In genomic region chr1:53413175-53414001, GRCh38 we compare ENCODE assay signal across 9 cellular contexts. TPM values are rescaled to one million over a fixed set of nuclear protein-coding genes. Genes with fewer than 3 reads are reported as not detected.
A peak's percentile ranks its signal among the peaks of the same experiment; 100 is the strongest.
DNase-seq lines count a peak whose midpoint lies in the region; ATAC-seq, FAIRE-seq and TF ChIP-seq lines count a peak whose summit lies in the region.
"Had no signal": no experiment of that assay in that cellular context is flagged by ENCODE, and none has a peak within 500 bp of the region (broad histone marks: within the 10 kb centered on the region; RNA-seq: fewer than 3 reads in every experiment).

No MANE protein-coding gene starts in this region.

- no peaks in the 10 kb centered on the region for H3K4me1 ChIP-seq in mucosa of descending colon (ENCODE audit: low read depth)
- peaks cover 0 to 14% (median 3%) of the 10 kb centered on the region in 4 donors for H3K4me1 ChIP-seq in upper lobe of left lung
- peaks cover 24% of the 10 kb centered on the region for H3K4me1 ChIP-seq in GM23338 (ENCODE audit: insufficient read depth)
- H3K4me1 ChIP-seq: parathyroid adenoma had no signal

- H3K36me3 ChIP-seq in mucosa of descending colon (ENCODE audit: low read depth) (no peaks in the 10 kb centered on the region), upper lobe of left lung (no peaks in the 10 kb centered on the region), GM23338 (ENCODE audit: insufficient read depth) (no peaks in the 10 kb centered on the region)

- TF ChIP-seq EP300 in upper lobe of left lung (IDR thresholded peaks at IDR 0.05), result no peak

- DNase-seq in RCC 7860 (ENCODE audit: low spot score), result peak; percentile 76
- no peak for DNase-seq in mucosa of descending colon
- no peak for DNase-seq in upper lobe of left lung
- no peak for DNase-seq in CD14-positive monocyte (ENCODE audit: low spot score)
- no peak for DNase-seq in GM23338 (ENCODE audit: low spot score)

- peaks cover 38% of the 10 kb centered on the region for H3K4me1 Mint-ChIP-seq in activated naive CD4-positive, alpha-beta T cell treated with anti-CD3 and anti-CD28 coated beads, Interleukin-2, amount 50 U/mL, for 24 hours
- H3K4me1 Mint-ChIP-seq in CD14-positive monocyte (peaks cover 3% of the 10 kb centered on the region), GM23338 (peaks cover 51% of the 10 kb centered on the region)

- H3K9me3 ChIP-seq in mucosa of descending colon (no peaks in the 10 kb centered on the region), upper lobe of left lung (no peaks in the 10 kb centered on the region)

- no peaks in the 10 kb centered on the region for H3F3A ChIP-seq in GM23338 (replicated peaks; ENCODE audit: low read depth)

- no peaks in the 10 kb centered on the region for H3K9me2 ChIP-seq in GM23338 (ENCODE audit: insufficient read depth)

- intact Hi-C loops in mucosa of descending colon (cut with DNase I, micrococcal nuclease), result no loop called here
- intact Hi-C loops in CD14-positive monocyte (cut with micrococcal nuclease), result no loop called here

- ATAC-seq in GM19452 (IDR thresholded peaks at IDR 0.05; ENCODE audit: unreplicated experiment) (peak; percentile 62), mucosa of descending colon (peak; percentile 66), upper lobe of left lung (ENCODE audit: low FRiP score in 2 of 2) (no peak), GM21528 (IDR thresholded peaks at IDR 0.05; ENCODE audit: low FRiP score, unreplicated experiment) (no peak), GM23338 (no peak)

- H3K4me3 ChIP-seq in mucosa of descending colon (no peak overlapping the region), upper lobe of left lung (no peak overlapping the region), GM23338 (no peak overlapping the region)

- TF ChIP-seq CTCF in mucosa of descending colon (IDR thresholded peaks at IDR 0.05), result no peak
- no peak for TF ChIP-seq CTCF in upper lobe of left lung (IDR thresholded peaks at IDR 0.05)
- no peak for TF ChIP-seq CTCF in CD14-positive monocyte (IDR thresholded peaks at IDR 0.05)
- no peak for TF ChIP-seq CTCF in GM23338 (conservative IDR thresholded peaks at IDR 0.05; ENCODE audit: low read depth in 2 of 2)

- no peaks in the 10 kb centered on the region for H3K27me3 Mint-ChIP-seq in activated naive CD4-positive, alpha-beta T cell treated with anti-CD3 and anti-CD28 coated beads, Interleukin-2, amount 50 U/mL, for 24 hours
- H3K27me3 Mint-ChIP-seq in CD14-positive monocyte (ENCODE audit: low read depth in 3 of 3), result peaks cover 0 to 8% (median 3%) of the 10 kb centered on the region in 3 donors
- H3K27me3 Mint-ChIP-seq in GM23338 (ENCODE audit: insufficient read depth, low read depth, poor library complexity), result peaks cover 15% of the 10 kb centered on the region

- H3K27me3 ChIP-seq in upper lobe of left lung, result no peaks in the 10 kb centered on the region
- no peaks in the 10 kb centered on the region for H3K27me3 ChIP-seq in GM23338 (ENCODE audit: insufficient read depth)

- H3K4me2 ChIP-seq in GM23338, result no peak overlapping the region

- no peaks in the 10 kb centered on the region for H3K36me3 Mint-ChIP-seq in activated naive CD4-positive, alpha-beta T cell treated with anti-CD3 and anti-CD28 coated beads, Interleukin-2, amount 50 U/mL, for 24 hours
- H3K36me3 Mint-ChIP-seq in CD14-positive monocyte (no peaks in the 10 kb centered on the region), GM23338 (ENCODE audit: low read depth) (peaks cover 12% of the 10 kb centered on the region; the same call in 2 of the 3 replicates)

- no peak for TF ChIP-seq POLR2A in upper lobe of left lung (IDR thresholded peaks at IDR 0.05)

- H2AFZ ChIP-seq in GM23338, result no peak overlapping the region
- H2AFZ ChIP-seq: parathyroid adenoma had no signal

- H3K4me3 Mint-ChIP-seq in activated naive CD4-positive, alpha-beta T cell treated with anti-CD3 and anti-CD28 coated beads, Interleukin-2, amount 50 U/mL, for 24 hours, result peak overlapping the region; percentile 55
- H3K4me3 Mint-ChIP-seq in CD14-positive monocyte (no peak overlapping the region), GM23338 (no peak overlapping the region)

- H4K20me1 ChIP-seq in GM23338 (replicated peaks; ENCODE audit: insufficient read depth), result no peaks in the 10 kb centered on the region

- no peaks in the 10 kb centered on the region for H3K9me3 Mint-ChIP-seq in activated naive CD4-positive, alpha-beta T cell treated with anti-CD3 and anti-CD28 coated beads, Interleukin-2, amount 50 U/mL, for 24 hours
- peaks cover 0 to 2% (median 0%) of the 10 kb centered on the region in 7 donors for H3K9me3 Mint-ChIP-seq in CD14-positive monocyte
- H3K9me3 Mint-ChIP-seq in GM23338, result peaks cover 9% of the 10 kb centered on the region; the same call in 1 of the 3 replicates

- FAIRE-seq in RCC 7860 (lab: Jason Lieb, UNC), result peak; percentile 73

- WGBS in upper lobe of left lung, 2 donors, result 73% methylated on average over 8 of the region's 8 CpGs

- peak overlapping the region; percentile 86 for H3K27ac Mint-ChIP-seq in activated naive CD4-positive, alpha-beta T cell treated with anti-CD3 and anti-CD28 coated beads, Interleukin-2, amount 50 U/mL, for 24 hours
- peak overlapping the region in 2 of 7 donors; percentile 21 to 50 for H3K27ac Mint-ChIP-seq in CD14-positive monocyte
- no peak overlapping the region for H3K27ac Mint-ChIP-seq in GM23338

- no peaks in the 10 kb centered on the region for H3K79me2 ChIP-seq in GM23338 (replicated peaks; ENCODE audit: insufficient read depth)
- H3K79me2 ChIP-seq: parathyroid adenoma had no signal

- peak overlapping the region in 3 of 4 donors; percentile 42 to 55 (median 49) for H3K27ac ChIP-seq in upper lobe of left lung
- no peak overlapping the region for H3K27ac ChIP-seq in GM23338 (ENCODE audit: low read depth)
- H3K27ac ChIP-seq: parathyroid adenoma had no signal

TF ChIP-seq in GM23338, 12 proteins besides CTCF, POLR2A, EP300 and RAD21:
- no peak for TF ChIP-seq EZH2phosphoT487 (IDR thresholded peaks at IDR 0.05; ENCODE audit: unreplicated experiment)
- TF ChIP-seq ETS1 (IDR thresholded peaks at IDR 0.05), result no peak
- TF ChIP-seq JUNB (IDR thresholded peaks at IDR 0.05; ENCODE audit: unreplicated experiment), result no peak
- TF ChIP-seq STAT1 (IDR thresholded peaks at IDR 0.05; ENCODE audit: unreplicated experiment), result no peak
- TF ChIP-seq ZNF114 (CRISPR knock-in tag; IDR thresholded peaks at IDR 0.05), result no peak
- no peak for TF ChIP-seq CREB1 (CRISPR knock-in tag; IDR thresholded peaks at IDR 0.05; ENCODE audit: low read depth)
- TF ChIP-seq REST (IDR thresholded peaks at IDR 0.05; ENCODE audit: unreplicated experiment), result no peak
- TF ChIP-seq EZH2 (IDR thresholded peaks at IDR 0.05; ENCODE audit: low read depth, unreplicated experiment), result no peak
- TF ChIP-seq ZNF331 (CRISPR knock-in tag; IDR thresholded peaks at IDR 0.05; ENCODE audit: low read depth), result no peak

RNA-seq across cellular contexts. Expression of gene DMRTB1, which starts 45.8 kb away (rescaled TPM):
- total RNA-seq in mucosa of descending colon (not detected), upper lobe of left lung (not detected)
- polyA plus RNA-seq in CD14-positive monocyte (not detected), GM23338 (2016; fragmentation: Nextera tagmentation; extraction: Ambion mirVana) (0.27 and 0.49 TPM in 2 replicates)
- total RNA-seq in GM23338 (2014; rRNA removed; shearing (Covaris generic)), result 1.2 TPM in 1 of 2 replicates, not detected in the other

Comparison
In these comparisons a context has a peak if more than half of its experiments do, and no peak if none do; other contexts are left out.
1. ATAC-seq: peak in GM19452 (single experiment) and mucosa of descending colon (single experiment); none in upper lobe of left lung (0 of 2), GM21528 (single experiment) and GM23338 (single experiment).